Comparison of ENCODE assay signal across 27 cellular contexts in the genomic region with DNA sequence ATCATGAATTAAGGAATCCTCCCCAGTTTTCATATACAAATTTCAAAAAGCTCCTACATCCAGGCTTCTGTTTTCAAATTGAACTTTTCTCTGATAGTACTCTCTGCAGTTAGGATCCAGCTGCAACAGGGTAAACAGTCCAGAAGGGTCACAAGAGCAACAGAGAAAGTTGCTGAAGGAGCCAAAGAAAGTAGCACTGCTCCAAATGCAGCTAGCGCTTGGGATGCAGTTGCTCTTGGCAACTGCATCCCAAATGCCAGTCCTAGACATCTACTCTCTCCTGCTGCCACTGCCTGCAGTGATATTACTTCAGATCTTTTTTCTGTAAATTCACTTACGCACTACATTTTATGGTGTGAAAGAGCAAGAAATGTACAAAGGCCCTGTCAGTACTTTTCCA.
"Had no signal": no experiment of that assay in that cellular context is flagged by ENCODE, and none has a peak within 500 bp of the region (broad histone marks: within the 10 kb centered on the region; RNA-seq: fewer than 3 reads in every experiment).

No MANE protein-coding gene starts in this region.

- ATAC-seq: activated T-helper 17 cell treated with anti-CD3 and anti-CD28 coated beads, Interleukin-2, amount 50 U/mL, for 72 hours; Panc1; Right ventricle myocardium inferior; T-cell had no signal

- DNase-seq: activated B cell treated with CpG ODN at 0.5 μM for 24 hours; activated CD4-positive, alpha-beta memory T cell treated with anti-CD3 and anti-CD28 coated beads for 36 hours; activated CD4-positive, alpha-beta T cell treated with anti-CD3 and anti-CD28 coated beads, Interleukin-2, amount 10 ng/mL, durations not matched to agents 7 days and 5 days; activated CD8-positive, alpha-beta memory T cell treated with anti-CD3 and anti-CD28 coated beads for 24 hours; activated gamma-delta T cell treated with Interleukin-2 at 50 U/mL for 16 hours; activated naive CD4-positive, alpha-beta T cell treated with anti-CD3 and anti-CD28 coated beads, Interleukin-2, amount 10 ng/mL, durations not matched to agents 7 days and 5 days; activated naive CD8-positive, alpha-beta T cell treated with anti-CD3 and anti-CD28 coated beads for 36 hours; activated T-cell treated with anti-CD3 and anti-CD28 coated beads for 4 hours; activated T-cell treated with anti-CD3 and anti-CD28 coated beads, Interleukin-2, amount 50 U/mL, for 48 hours; MG63; NCI-H1105; NCI-H1436; NCI-H187; NCI-H2081; NCI-H2171; NCI-H2227 treated with DMSO at 0.1 percent for 48 hours; NCI-H526 treated with DMSO at 0.1 percent for 48 hours; NK-92 treated with Interleukin-12 subunit alpha and Interleukin-12 subunit beta, amount 100 ng/mL, for 24 hours; OCI-M1; RPMI8226; T-cell; T-helper 2 cell; T1000 had no signal

- H3K27ac ChIP-seq: SK-N-MC had no signal
